ENCODE assay signal across 1 cellular context in genomic region chr1:54199765-54200518, GRCh38.
TF ChIP-seq lines count a peak whose summit lies in the region.

Gene CYB5RL, minus strand, starts transcription at chr1:54200030. Its CDS starts 4,414 bp downstream, at chr1:54195616.
Gene MRPL37, plus strand, starts transcription at chr1:54200167. Its CDS starts 77 bp downstream, at chr1:54200244.

TF ChIP-seq in HepG2, 621 proteins besides CTCF, POLR2A, EP300 and RAD21 (continued from another document and continues in another):
- TF ChIP-seq, protein P1, sequence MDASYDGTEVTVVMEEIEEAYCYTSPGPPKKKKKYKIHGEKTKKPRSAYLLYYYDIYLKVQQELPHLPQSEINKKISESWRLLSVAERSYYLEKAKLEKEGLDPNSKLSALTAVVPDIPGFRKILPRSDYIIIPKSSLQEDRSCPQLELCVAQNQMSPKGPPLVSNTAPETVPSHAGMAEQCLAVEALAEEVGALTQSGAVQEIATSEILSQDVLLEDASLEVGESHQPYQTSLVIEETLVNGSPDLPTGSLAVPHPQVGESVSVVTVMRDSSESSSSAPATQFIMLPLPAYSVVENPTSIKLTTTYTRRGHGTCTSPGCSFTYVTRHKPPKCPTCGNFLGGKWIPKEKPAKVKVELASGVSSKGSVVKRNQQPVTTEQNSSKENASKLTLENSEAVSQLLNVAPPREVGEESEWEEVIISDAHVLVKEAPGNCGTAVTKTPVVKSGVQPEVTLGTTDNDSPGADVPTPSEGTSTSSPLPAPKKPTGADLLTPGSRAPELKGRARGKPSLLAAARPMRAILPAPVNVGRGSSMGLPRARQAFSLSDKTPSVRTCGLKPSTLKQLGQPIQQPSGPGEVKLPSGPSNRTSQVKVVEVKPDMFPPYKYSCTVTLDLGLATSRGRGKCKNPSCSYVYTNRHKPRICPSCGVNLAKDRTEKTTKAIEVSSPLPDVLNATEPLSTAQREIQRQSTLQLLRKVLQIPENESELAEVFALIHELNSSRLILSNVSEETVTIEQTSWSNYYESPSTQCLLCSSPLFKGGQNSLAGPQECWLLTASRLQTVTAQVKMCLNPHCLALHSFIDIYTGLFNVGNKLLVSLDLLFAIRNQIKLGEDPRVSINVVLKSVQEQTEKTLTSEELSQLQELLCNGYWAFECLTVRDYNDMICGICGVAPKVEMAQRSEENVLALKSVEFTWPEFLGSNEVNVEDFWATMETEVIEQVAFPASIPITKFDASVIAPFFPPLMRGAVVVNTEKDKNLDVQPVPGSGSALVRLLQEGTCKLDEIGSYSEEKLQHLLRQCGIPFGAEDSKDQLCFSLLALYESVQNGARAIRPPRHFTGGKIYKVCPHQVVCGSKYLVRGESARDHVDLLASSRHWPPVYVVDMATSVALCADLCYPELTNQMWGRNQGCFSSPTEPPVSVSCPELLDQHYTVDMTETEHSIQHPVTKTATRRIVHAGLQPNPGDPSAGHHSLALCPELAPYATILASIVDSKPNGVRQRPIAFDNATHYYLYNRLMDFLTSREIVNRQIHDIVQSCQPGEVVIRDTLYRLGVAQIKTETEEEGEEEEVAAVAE (CRISPR knock-in tag; IDR thresholded peaks at IDR 0.05; ENCODE audit: borderline replicate concordance): peak; percentile 37; the same call in 1 of the 2 replicates
- TF ChIP-seq RFX1 (IDR thresholded peaks at IDR 0.05) (no peak), THRA (CRISPR knock-in tag; IDR thresholded peaks at IDR 0.05; ENCODE audit: borderline replicate concordance) (no peak), ZNF124 (CRISPR knock-in tag; IDR thresholded peaks at IDR 0.05) (no peak), POGZ (CRISPR knock-in tag; IDR thresholded peaks at IDR 0.05) (peak; percentile 71; the same call in 1 of the 2 replicates), ZBTB8A (CRISPR knock-in tag; IDR thresholded peaks at IDR 0.05; ENCODE audit: borderline replicate concordance, low read depth) (no peak), ZNF589 (CRISPR knock-in tag; conservative IDR thresholded peaks at IDR 0.05) (no peak), NRL (CRISPR knock-in tag; IDR thresholded peaks at IDR 0.05; ENCODE audit: borderline replicate concordance) (peak; percentile 77; the same call in 1 of the 2 replicates), YEATS4 (CRISPR knock-in tag; IDR thresholded peaks at IDR 0.05; ENCODE audit: borderline replicate concordance) (peak; percentile 81), SMAD9 (CRISPR knock-in tag; IDR thresholded peaks at IDR 0.05) (no peak), SAP130 (CRISPR knock-in tag; IDR thresholded peaks at IDR 0.05; ENCODE audit: low read depth) (peak; percentile 80), ATF7-NPFF (CRISPR knock-in tag; IDR thresholded peaks at IDR 0.05; ENCODE audit: low read depth) (0 out of 2 replicates have a peak, but pooled peaks have one; percentile 10), HNRNPL (IDR thresholded peaks at IDR 0.05; ENCODE audit: low read depth, low read length) (no peak), ZNF142 (CRISPR knock-in tag; IDR thresholded peaks at IDR 0.05) (no peak; the same call in 1 of the 2 replicates), FIP1L1 (IDR thresholded peaks at IDR 0.05; ENCODE audit: borderline replicate concordance, insufficient read depth, low read depth, low read length) (no peak), HOXA3 (CRISPR knock-in tag; IDR thresholded peaks at IDR 0.05) (peak; percentile 72), SPEN (CRISPR knock-in tag; IDR thresholded peaks at IDR 0.05; ENCODE audit: low read depth) (peak; percentile 44; the same call in 1 of the 2 replicates), HMG20A (CRISPR knock-in tag; IDR thresholded peaks at IDR 0.05; ENCODE audit: borderline replicate concordance) (no peak), ZNF652 (CRISPR knock-in tag; IDR thresholded peaks at IDR 0.05; ENCODE audit: borderline replicate concordance, low read depth) (no peak), ZBTB7B (CRISPR knock-in tag; IDR thresholded peaks at IDR 0.05) (peak; percentile 60)
- TF ChIP-seq, protein P2, sequence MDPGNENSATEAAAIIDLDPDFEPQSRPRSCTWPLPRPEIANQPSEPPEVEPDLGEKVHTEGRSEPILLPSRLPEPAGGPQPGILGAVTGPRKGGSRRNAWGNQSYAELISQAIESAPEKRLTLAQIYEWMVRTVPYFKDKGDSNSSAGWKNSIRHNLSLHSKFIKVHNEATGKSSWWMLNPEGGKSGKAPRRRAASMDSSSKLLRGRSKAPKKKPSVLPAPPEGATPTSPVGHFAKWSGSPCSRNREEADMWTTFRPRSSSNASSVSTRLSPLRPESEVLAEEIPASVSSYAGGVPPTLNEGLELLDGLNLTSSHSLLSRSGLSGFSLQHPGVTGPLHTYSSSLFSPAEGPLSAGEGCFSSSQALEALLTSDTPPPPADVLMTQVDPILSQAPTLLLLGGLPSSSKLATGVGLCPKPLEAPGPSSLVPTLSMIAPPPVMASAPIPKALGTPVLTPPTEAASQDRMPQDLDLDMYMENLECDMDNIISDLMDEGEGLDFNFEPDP (CRISPR knock-in tag; conservative IDR thresholded peaks at IDR 0.05): no peak
- TF ChIP-seq, protein P3, sequence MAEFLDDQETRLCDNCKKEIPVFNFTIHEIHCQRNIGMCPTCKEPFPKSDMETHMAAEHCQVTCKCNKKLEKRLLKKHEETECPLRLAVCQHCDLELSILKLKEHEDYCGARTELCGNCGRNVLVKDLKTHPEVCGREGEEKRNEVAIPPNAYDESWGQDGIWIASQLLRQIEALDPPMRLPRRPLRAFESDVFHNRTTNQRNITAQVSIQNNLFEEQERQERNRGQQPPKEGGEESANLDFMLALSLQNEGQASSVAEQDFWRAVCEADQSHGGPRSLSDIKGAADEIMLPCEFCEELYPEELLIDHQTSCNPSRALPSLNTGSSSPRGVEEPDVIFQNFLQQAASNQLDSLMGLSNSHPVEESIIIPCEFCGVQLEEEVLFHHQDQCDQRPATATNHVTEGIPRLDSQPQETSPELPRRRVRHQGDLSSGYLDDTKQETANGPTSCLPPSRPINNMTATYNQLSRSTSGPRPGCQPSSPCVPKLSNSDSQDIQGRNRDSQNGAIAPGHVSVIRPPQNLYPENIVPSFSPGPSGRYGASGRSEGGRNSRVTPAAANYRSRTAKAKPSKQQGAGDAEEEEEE (CRISPR knock-in tag; IDR thresholded peaks at IDR 0.05; ENCODE audit: borderline replicate concordance): no peak
- TF ChIP-seq, protein P4, sequence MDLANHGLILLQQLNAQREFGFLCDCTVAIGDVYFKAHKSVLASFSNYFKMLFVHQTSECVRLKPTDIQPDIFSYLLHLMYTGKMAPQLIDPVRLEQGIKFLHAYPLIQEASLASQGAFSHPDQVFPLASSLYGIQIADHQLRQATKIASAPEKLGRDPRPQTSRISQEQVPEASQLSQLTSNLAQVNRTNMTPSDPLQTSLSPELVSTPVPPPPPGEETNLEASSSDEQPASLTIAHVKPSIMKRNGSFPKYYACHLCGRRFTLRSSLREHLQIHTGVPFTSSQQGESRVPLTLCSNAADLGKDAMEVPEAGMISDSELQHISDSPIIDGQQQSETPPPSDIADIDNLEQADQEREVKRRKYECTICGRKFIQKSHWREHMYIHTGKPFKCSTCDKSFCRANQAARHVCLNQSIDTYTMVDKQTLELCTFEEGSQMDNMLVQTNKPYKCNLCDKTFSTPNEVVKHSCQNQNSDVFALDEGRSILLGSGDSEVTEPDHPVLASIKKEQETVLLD (CRISPR knock-in tag; IDR thresholded peaks at IDR 0.05; ENCODE audit: low read depth): no peak
- TF ChIP-seq, protein P5, sequence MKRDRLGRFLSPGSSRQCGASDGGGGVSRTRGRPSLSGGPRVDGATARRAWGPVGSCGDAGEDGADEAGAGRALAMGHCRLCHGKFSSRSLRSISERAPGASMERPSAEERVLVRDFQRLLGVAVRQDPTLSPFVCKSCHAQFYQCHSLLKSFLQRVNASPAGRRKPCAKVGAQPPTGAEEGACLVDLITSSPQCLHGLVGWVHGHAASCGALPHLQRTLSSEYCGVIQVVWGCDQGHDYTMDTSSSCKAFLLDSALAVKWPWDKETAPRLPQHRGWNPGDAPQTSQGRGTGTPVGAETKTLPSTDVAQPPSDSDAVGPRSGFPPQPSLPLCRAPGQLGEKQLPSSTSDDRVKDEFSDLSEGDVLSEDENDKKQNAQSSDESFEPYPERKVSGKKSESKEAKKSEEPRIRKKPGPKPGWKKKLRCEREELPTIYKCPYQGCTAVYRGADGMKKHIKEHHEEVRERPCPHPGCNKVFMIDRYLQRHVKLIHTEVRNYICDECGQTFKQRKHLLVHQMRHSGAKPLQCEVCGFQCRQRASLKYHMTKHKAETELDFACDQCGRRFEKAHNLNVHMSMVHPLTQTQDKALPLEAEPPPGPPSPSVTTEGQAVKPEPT (CRISPR knock-in tag; IDR thresholded peaks at IDR 0.05; ENCODE audit: low read depth): no peak
- TF ChIP-seq, protein P6, sequence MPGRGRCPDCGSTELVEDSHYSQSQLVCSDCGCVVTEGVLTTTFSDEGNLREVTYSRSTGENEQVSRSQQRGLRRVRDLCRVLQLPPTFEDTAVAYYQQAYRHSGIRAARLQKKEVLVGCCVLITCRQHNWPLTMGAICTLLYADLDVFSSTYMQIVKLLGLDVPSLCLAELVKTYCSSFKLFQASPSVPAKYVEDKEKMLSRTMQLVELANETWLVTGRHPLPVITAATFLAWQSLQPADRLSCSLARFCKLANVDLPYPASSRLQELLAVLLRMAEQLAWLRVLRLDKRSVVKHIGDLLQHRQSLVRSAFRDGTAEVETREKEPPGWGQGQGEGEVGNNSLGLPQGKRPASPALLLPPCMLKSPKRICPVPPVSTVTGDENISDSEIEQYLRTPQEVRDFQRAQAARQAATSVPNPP (CRISPR knock-in tag; IDR thresholded peaks at IDR 0.05): no peak
- TF ChIP-seq, protein P7, sequence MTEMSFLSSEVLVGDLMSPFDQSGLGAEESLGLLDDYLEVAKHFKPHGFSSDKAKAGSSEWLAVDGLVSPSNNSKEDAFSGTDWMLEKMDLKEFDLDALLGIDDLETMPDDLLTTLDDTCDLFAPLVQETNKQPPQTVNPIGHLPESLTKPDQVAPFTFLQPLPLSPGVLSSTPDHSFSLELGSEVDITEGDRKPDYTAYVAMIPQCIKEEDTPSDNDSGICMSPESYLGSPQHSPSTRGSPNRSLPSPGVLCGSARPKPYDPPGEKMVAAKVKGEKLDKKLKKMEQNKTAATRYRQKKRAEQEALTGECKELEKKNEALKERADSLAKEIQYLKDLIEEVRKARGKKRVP (CRISPR knock-in tag; IDR thresholded peaks at IDR 0.05): no peak; a peak in 1 of 4 replicates
- TF ChIP-seq, protein P8, sequence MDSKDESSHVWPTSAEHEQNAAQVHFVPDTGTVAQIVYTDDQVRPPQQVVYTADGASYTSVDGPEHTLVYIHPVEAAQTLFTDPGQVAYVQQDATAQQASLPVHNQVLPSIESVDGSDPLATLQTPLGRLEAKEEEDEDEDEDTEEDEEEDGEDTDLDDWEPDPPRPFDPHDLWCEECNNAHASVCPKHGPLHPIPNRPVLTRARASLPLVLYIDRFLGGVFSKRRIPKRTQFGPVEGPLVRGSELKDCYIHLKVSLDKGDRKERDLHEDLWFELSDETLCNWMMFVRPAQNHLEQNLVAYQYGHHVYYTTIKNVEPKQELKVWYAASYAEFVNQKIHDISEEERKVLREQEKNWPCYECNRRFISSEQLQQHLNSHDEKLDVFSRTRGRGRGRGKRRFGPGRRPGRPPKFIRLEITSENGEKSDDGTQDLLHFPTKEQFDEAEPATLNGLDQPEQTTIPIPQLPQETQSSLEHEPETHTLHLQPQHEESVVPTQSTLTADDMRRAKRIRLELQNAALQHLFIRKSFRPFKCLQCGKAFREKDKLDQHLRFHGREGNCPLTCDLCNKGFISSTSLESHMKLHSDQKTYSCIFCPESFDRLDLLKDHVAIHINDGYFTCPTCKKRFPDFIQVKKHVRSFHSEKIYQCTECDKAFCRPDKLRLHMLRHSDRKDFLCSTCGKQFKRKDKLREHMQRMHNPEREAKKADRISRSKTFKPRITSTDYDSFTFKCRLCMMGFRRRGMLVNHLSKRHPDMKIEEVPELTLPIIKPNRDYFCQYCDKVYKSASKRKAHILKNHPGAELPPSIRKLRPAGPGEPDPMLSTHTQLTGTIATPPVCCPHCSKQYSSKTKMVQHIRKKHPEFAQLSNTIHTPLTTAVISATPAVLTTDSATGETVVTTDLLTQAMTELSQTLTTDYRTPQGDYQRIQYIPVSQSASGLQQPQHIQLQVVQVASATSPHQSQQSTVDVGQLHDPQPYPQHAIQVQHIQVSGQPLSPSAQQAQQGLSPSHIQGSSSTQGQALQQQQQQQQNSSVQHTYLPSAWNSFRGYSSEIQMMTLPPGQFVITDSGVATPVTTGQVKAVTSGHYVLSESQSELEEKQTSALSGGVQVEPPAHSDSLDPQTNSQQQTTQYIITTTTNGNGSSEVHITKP (CRISPR knock-in tag; IDR thresholded peaks at IDR 0.05; ENCODE audit: low read depth): no peak
